In the genomic region with DNA sequence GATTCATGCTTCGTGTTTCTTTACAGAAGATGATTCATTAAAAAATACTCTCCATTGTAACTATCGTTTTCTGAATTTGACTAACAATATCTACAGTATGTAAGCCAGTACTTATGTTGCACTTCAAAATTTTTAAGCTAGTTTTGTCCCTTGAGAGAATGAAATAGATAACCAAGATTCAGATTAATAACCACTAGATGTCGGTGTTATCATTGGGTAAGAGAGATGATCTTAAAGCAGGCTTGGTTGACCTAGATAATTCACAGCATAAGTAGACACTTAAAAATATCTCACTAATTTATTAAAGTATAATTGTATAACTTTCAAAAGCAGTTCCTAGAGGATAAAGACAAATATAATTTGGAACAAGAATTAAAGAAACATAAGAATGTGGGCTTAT, we compare ENCODE assay signal across 10 cellular contexts.
A peak's percentile ranks its signal among the peaks of the same experiment; 100 is the strongest.
DNase-seq lines count a peak whose midpoint lies in the region; ATAC-seq and TF ChIP-seq lines count a peak whose summit lies in the region.
"Had no signal": no experiment of that assay in that cellular context is flagged by ENCODE, and none has a peak within 500 bp of the region (broad histone marks: within the 10 kb centered on the region; RNA-seq: fewer than 3 reads in every experiment).

No MANE protein-coding gene starts in this region.

- H3K4me3 ChIP-seq in breast epithelium = no peak overlapping the region
- no peak overlapping the region for H3K4me3 ChIP-seq in cardiac fibroblast (replicated peaks in 1 of 2; ENCODE audit: low read depth in 2 of 2, low read length in 2 of 2)
- H3K4me3 ChIP-seq in skeletal muscle cell (ENCODE audit: low read depth, low read length) = no peak overlapping the region
- H3K4me3 ChIP-seq: SJCRH30 had no signal

- BruUV-seq in MCF 10A (replicated peaks; lab: Mats Ljungman, UMichigan) = no TSS peak

- H3K9me3 ChIP-seq in breast epithelium = no peaks in the 10 kb centered on the region
- H3K9me3 ChIP-seq: SJCRH30 had no signal

- no peaks in the 10 kb centered on the region for H3K27me3 ChIP-seq in breast epithelium
- H3K27me3 ChIP-seq: SJCRH30 had no signal

- DNase-seq in MCF 10A (ENCODE audit: unreplicated experiment) (peak; percentile 54), breast epithelium (ENCODE audit: low spot score in 2 of 2) (no peak), NCI-H69 (lab: John Stamatoyannopoulos, UW) (peak; percentile 31), cardiac fibroblast (ENCODE audit: low read depth in 2 of 2) (peak; percentile 32 to 47), skeletal muscle cell (ENCODE audit: low read depth) (peak; percentile 5), iPS-NIHi7 (ENCODE audit: extremely low spot score) (no peak)
- DNase-seq in effector memory CD8-positive, alpha-beta T cell = no peak
- no peak for DNase-seq in activated T-cell treated with anti-CD3 and anti-CD28 coated beads, Interleukin-2, amount 50 U/mL, for 24 hours
- DNase-seq: posterior cingulate gyrus had no signal

- H3K9me3 Mint-ChIP-seq in MCF 10A (ENCODE audit: unreplicated experiment) = no peaks in the 10 kb centered on the region
- H3K9me3 Mint-ChIP-seq in effector memory CD8-positive, alpha-beta T cell = peaks cover 0 to 8% of the 10 kb centered on the region in 2 donors
- no peaks in the 10 kb centered on the region for H3K9me3 Mint-ChIP-seq in activated T-cell treated with anti-CD3 and anti-CD28 coated beads, Interleukin-2, amount 50 U/mL, for 24 hours

- no peaks in the 10 kb centered on the region for H3K27me3 Mint-ChIP-seq in MCF 10A (ENCODE audit: insufficient read depth, unreplicated experiment)
- H3K27me3 Mint-ChIP-seq in effector memory CD8-positive, alpha-beta T cell = no peaks in the 10 kb centered on the region
- H3K27me3 Mint-ChIP-seq in activated T-cell treated with anti-CD3 and anti-CD28 coated beads, Interleukin-2, amount 50 U/mL, for 24 hours = no peaks in the 10 kb centered on the region

- POLR2A ChIA-PET in MCF 10A (lab: Yijun Ruan, JAX) = interaction anchor here (1.4 kb wide), 1 partner anchor 115 kb away, joined by 6 read pairs; no protein-coding TSS in a partner anchor

- no peaks in the 10 kb centered on the region for H3K36me3 ChIP-seq in breast epithelium
- H3K36me3 ChIP-seq: SJCRH30 had no signal

- intact Hi-C loops in MCF 10A (cut with micrococcal nuclease) (loop anchor here (1.0 to 2.0 kb wide), 2 partner anchors 114 to 164 kb away; no protein-coding TSS in a partner anchor), breast epithelium (cut with DNase I; ENCODE audit: low total_unique reads) (no loop called here)

- H3K27ac Mint-ChIP-seq in MCF 10A (ENCODE audit: low read depth, unreplicated experiment) = no peak overlapping the region
- H3K27ac Mint-ChIP-seq in effector memory CD8-positive, alpha-beta T cell = no peak overlapping the region
- H3K27ac Mint-ChIP-seq in activated T-cell treated with anti-CD3 and anti-CD28 coated beads, Interleukin-2, amount 50 U/mL, for 24 hours = no peak overlapping the region

- no peaks in the 10 kb centered on the region for H3K36me3 Mint-ChIP-seq in MCF 10A (ENCODE audit: insufficient read depth, unreplicated experiment)
- no peaks in the 10 kb centered on the region for H3K36me3 Mint-ChIP-seq in effector memory CD8-positive, alpha-beta T cell (ENCODE audit: insufficient read depth)
- no peaks in the 10 kb centered on the region for H3K36me3 Mint-ChIP-seq in activated T-cell treated with anti-CD3 and anti-CD28 coated beads, Interleukin-2, amount 50 U/mL, for 24 hours (ENCODE audit: low read depth)

- H3K4me3 Mint-ChIP-seq in MCF 10A (ENCODE audit: unreplicated experiment) = no peak overlapping the region
- H3K4me3 Mint-ChIP-seq in effector memory CD8-positive, alpha-beta T cell = no peak overlapping the region
- H3K4me3 Mint-ChIP-seq in activated T-cell treated with anti-CD3 and anti-CD28 coated beads, Interleukin-2, amount 50 U/mL, for 24 hours = no peak overlapping the region

- no peaks in the 10 kb centered on the region for H3K4me1 Mint-ChIP-seq in MCF 10A (ENCODE audit: insufficient read depth, unreplicated experiment)
- no peaks in the 10 kb centered on the region for H3K4me1 Mint-ChIP-seq in effector memory CD8-positive, alpha-beta T cell (ENCODE audit: low read depth in 2 of 2)
- H3K4me1 Mint-ChIP-seq in activated T-cell treated with anti-CD3 and anti-CD28 coated beads, Interleukin-2, amount 50 U/mL, for 24 hours (ENCODE audit: low read depth) = no peaks in the 10 kb centered on the region

- CTCF ChIA-PET in MCF 10A (lab: Yijun Ruan, JAX) = interaction anchor here (0.6 to 8.8 kb wide), 20 partner anchors 8 to 1852 kb away, joined by 3 to 133 read pairs (median 4); no protein-coding TSS in a partner anchor

- ATAC-seq in effector memory CD8-positive, alpha-beta T cell (replicated peaks) = no peak

- TF ChIP-seq CTCF in MCF 10A (IDR thresholded peaks at IDR 0.05; ENCODE audit: unreplicated experiment) (peak; percentile 55), breast epithelium (IDR thresholded peaks at IDR 0.05) (no peak), cardiac fibroblast (IDR thresholded peaks at IDR 0.05; ENCODE audit: low read depth, low read length) (no peak)

- no peak overlapping the region for H3K27ac ChIP-seq in breast epithelium
- H3K27ac ChIP-seq: SJCRH30 had no signal

- H3K4me1 ChIP-seq in breast epithelium = no peaks in the 10 kb centered on the region
- H3K4me1 ChIP-seq: SJCRH30 had no signal

- TF ChIP-seq POLR2A in breast epithelium (IDR thresholded peaks at IDR 0.05) = no peak

Comparison
In these comparisons a context has a peak if more than half of its experiments do, and no peak if none do; other contexts are left out.
1. DNase-seq: peak in MCF 10A (single experiment), NCI-H69 (single experiment), cardiac fibroblast (2 of 2) and skeletal muscle cell (single experiment); none in breast epithelium (0 of 2), effector memory CD8-positive, alpha-beta T cell (0 of 3), activated T-cell treated with anti-CD3 and anti-CD28 coated beads, Interleukin-2, amount 50 U/mL, for 24 hours (single experiment) and iPS-NIHi7 (single experiment).